Comparison of ENCODE assay signal across 16 cellular contexts in the genomic region with DNA sequence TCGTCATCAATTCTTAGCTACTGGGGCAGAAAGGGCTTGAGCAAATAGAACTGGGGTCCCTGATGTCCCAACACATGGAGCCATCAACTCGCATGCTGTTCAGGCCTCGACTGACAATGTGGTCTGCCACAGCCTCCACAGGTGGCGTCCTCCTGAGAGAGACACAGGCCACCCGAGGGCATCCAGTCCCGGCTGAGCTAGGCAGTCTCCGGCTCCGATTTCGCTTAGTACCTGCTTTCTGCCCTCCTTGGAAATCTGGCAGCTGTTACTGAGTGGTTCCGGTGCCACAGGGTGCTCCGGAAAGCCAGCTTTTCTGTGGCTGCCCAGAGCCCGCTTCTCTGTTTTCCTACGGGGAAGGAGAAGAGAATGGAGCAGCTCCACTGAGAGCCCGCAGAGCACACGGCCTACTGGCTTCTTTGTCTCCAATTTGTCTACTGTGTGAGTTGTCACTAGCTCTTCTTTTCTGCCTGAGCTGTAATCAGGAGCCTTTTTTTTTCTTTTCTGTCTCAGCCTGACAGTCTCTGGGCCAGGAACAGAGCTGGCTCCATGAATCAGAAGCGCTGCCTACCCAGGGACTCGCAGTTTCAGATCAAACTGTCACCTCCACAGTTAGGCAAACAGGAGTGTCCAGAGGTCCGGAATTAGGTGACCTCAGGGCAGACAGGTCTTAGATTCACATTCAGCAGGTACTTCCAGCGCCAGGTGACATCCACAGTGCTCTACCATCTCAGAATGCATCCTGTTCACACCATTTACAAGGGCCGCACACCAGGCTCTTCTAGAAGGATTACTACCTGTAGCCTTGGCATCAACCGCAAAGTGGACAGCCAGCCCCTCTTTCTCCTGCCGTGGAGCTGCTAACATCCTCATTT.
"Had no signal": no experiment of that assay in that cellular context is flagged by ENCODE, and none has a peak within 500 bp of the region (broad histone marks: within the 10 kb centered on the region; RNA-seq: fewer than 3 reads in every experiment).

No MANE protein-coding gene starts in this region.

- H3K4me1 ChIP-seq: ascending aorta had no signal

- H3K9me3 ChIP-seq: ascending aorta, thoracic aorta had no signal

- H3K4me1 Mint-ChIP-seq: activated CD4-positive, alpha-beta T cell treated with anti-CD3 and anti-CD28 coated beads, Interleukin-2, amount 10 ng/mL, durations not matched to agents 24 days and 14 days; naive B cell had no signal

- DNase-seq: activated CD4-positive, alpha-beta T cell treated with anti-CD3 and anti-CD28 coated beads, Interleukin-2, amount 10 ng/mL, durations not matched to agents 24 days and 14 days; activated CD4-positive, CD25-positive, alpha-beta regulatory T cell; activated CD8-positive, alpha-beta memory T cell treated with anti-CD3 and anti-CD28 coated beads, Interleukin-2, amount 50 U/mL, for 48 hours; activated CD8-positive, alpha-beta T cell treated with anti-CD3 and anti-CD28 coated beads, Interleukin-2, amount 10 ng/mL, durations not matched to agents 7 days and 5 days; activated T-cell treated with anti-CD3 and anti-CD28 coated beads, Interleukin-2, amount 50 U/mL, for 72 hours; left colon; mammary epithelial cell; naive B cell; stimulated activated CD4-positive, alpha-beta T cell treated with anti-CD3 and anti-CD28 coated beads, Interleukin-1b, Interleukin-23, amount 100 ng/mL, for 48 hours; SW 1271 had no signal

- H3K27ac Mint-ChIP-seq: activated CD4-positive, alpha-beta T cell treated with anti-CD3 and anti-CD28 coated beads, Interleukin-2, amount 10 ng/mL, durations not matched to agents 24 days and 14 days; activated T-cell treated with anti-CD3 and anti-CD28 coated beads, Interleukin-2, amount 50 U/mL, for 72 hours; progenitor cell of endocrine pancreas; T-helper 2 cell treated with Interferon-gamma antibody and Interleukin-4, amounts not matched to agents 5 μg/mL and 100 μg/mL, for 36 hours had no signal

- ATAC-seq: activated CD8-positive, alpha-beta T cell treated with anti-CD3 and anti-CD28 coated beads, Interleukin-2, amount 10 ng/mL, durations not matched to agents 7 days and 5 days; activated T-cell treated with anti-CD3 and anti-CD28 coated beads, Interleukin-2, amount 50 U/mL, for 72 hours; esophagus mucosa; left colon; right cardiac atrium had no signal

- H3K27ac ChIP-seq: ascending aorta, thoracic aorta had no signal

- H3K27me3 ChIP-seq: ascending aorta had no signal

- H3K27me3 Mint-ChIP-seq: activated CD4-positive, alpha-beta T cell treated with anti-CD3 and anti-CD28 coated beads, Interleukin-2, amount 10 ng/mL, durations not matched to agents 24 days and 14 days; naive B cell; progenitor cell of endocrine pancreas had no signal

- H3K4me3 Mint-ChIP-seq: activated CD4-positive, alpha-beta T cell treated with anti-CD3 and anti-CD28 coated beads, Interleukin-2, amount 10 ng/mL, durations not matched to agents 24 days and 14 days; activated CD8-positive, alpha-beta T cell treated with anti-CD3 and anti-CD28 coated beads, Interleukin-2, amount 10 ng/mL, durations not matched to agents 7 days and 5 days; activated T-cell treated with anti-CD3 and anti-CD28 coated beads, Interleukin-2, amount 50 U/mL, for 72 hours; naive B cell; T-helper 2 cell treated with Interferon-gamma antibody and Interleukin-4, amounts not matched to agents 5 μg/mL and 100 μg/mL, for 36 hours had no signal

- H3K36me3 ChIP-seq: ascending aorta, thoracic aorta had no signal

- H3K36me3 Mint-ChIP-seq: naive B cell had no signal

- H3K4me3 ChIP-seq: ascending aorta, thoracic aorta had no signal

- H3K9me3 Mint-ChIP-seq: activated CD4-positive, alpha-beta T cell treated with anti-CD3 and anti-CD28 coated beads, Interleukin-2, amount 10 ng/mL, durations not matched to agents 24 days and 14 days; activated T-cell treated with anti-CD3 and anti-CD28 coated beads, Interleukin-2, amount 50 U/mL, for 72 hours; naive B cell; T-helper 2 cell treated with Interferon-gamma antibody and Interleukin-4, amounts not matched to agents 5 μg/mL and 100 μg/mL, for 36 hours had no signal
